ENCODE assay signal across 18 cellular contexts in genomic region chr2:166230024-166230723, GRCh38.
A peak's percentile ranks its signal among the peaks of the same experiment; 100 is the strongest.
DNase-seq lines count a peak whose midpoint lies in the region; ATAC-seq, FAIRE-seq and TF ChIP-seq lines count a peak whose summit lies in the region.
"Had no signal": no experiment of that assay in that cellular context is flagged by ENCODE, and none has a peak within 500 bp of the region (broad histone marks: within the 10 kb centered on the region; RNA-seq: fewer than 3 reads in every experiment).

No MANE protein-coding gene starts in this region.

- no peak for FAIRE-seq in kidney (lab: Jason Lieb, UNC)
- FAIRE-seq: colon, G401.6, H54 had no signal

- H3K4me1 ChIP-seq in SJSA1 (replicated peaks) (peaks cover 33% of the 10 kb centered on the region), mesenchymal stem cell (ENCODE audit: control insufficient read depth, insufficient read depth, low read depth, low read length) (peaks cover 2% of the 10 kb centered on the region), kidney (ENCODE audit: control insufficient read depth in 1 of 2, insufficient read depth in 1 of 2, low read depth in 1 of 2, low read length in 2 of 2) (peaks cover 3 to 15% of the 10 kb centered on the region in 2 donors)
- H3K4me1 ChIP-seq: BLaER1 had no signal

- ATAC-seq in GM18511 (IDR thresholded peaks at IDR 0.05; ENCODE audit: unreplicated experiment) = no peak
- ATAC-seq: sciatic nerve, SK-N-SH treated with all-trans-retinoic acid at 6 μM for 48 hours had no signal

- TF ChIP-seq CTCF in fibroblast of mammary gland (conservative IDR thresholded peaks at IDR 0.05; ENCODE audit: control insufficient read depth, insufficient read depth, low read depth, low read length) (no peak), kidney (IDR thresholded peaks at IDR 0.05; ENCODE audit: borderline replicate concordance, extremely low read depth, insufficient read depth) (no peak)

- no peak overlapping the region for H3K23ac ChIP-seq in mesenchymal stem cell (ENCODE audit: low read length in 2 of 2)

- no peak overlapping the region for H2BK12ac ChIP-seq in mesenchymal stem cell (ENCODE audit: low read length in 2 of 2)

- H3K9ac ChIP-seq in mesenchymal stem cell (ENCODE audit: low read length) (no peak overlapping the region), kidney (ENCODE audit: low read length in 2 of 2) (no peak overlapping the region)
- H3K9ac ChIP-seq: BLaER1 had no signal

- H3K27me3 ChIP-seq in SJSA1 (replicated peaks) (no peaks in the 10 kb centered on the region), mesenchymal stem cell (ENCODE audit: control insufficient read depth in 1 of 2, insufficient read depth in 1 of 2, low read length in 2 of 2) (no peaks in the 10 kb centered on the region)
- H3K27me3 ChIP-seq: BLaER1 had no signal

- no peak overlapping the region for H3K14ac ChIP-seq in mesenchymal stem cell (ENCODE audit: low read length in 2 of 2)

- no peak overlapping the region for H2AFZ ChIP-seq in mesenchymal stem cell (ENCODE audit: low read depth, low read length)

- H3K4ac ChIP-seq in mesenchymal stem cell (ENCODE audit: low read depth in 1 of 2, low read length in 2 of 2) = no peak overlapping the region

- peak overlapping the region; percentile 78 for H4K8ac ChIP-seq in mesenchymal stem cell (ENCODE audit: low read length)

- no peaks in the 10 kb centered on the region for H3K79me1 ChIP-seq in mesenchymal stem cell (replicated peaks; ENCODE audit: low read length, poor library complexity, severe bottlenecking)

- H3K27ac ChIP-seq in SJSA1 (peak overlapping the region; percentile 11; the same call in 1 of the 2 replicates), mesenchymal stem cell (ENCODE audit: low read length, poor library complexity, severe bottlenecking) (no peak overlapping the region), kidney (ENCODE audit: low read depth in 2 of 2, low read length in 2 of 2) (peak overlapping the region in 1 of 2 donors; percentile 84)
- H3K27ac ChIP-seq: BLaER1 had no signal

- no peak overlapping the region for H2BK5ac ChIP-seq in mesenchymal stem cell (ENCODE audit: low read depth, low read length, poor library complexity, severe bottlenecking)

- no peak overlapping the region for H2AK5ac ChIP-seq in mesenchymal stem cell (ENCODE audit: low read length, severe bottlenecking)

- no peak overlapping the region for H4K91ac ChIP-seq in mesenchymal stem cell (ENCODE audit: low read length)

- no peak overlapping the region for H3K4me3 ChIP-seq in SJSA1
- H3K4me3 ChIP-seq in fibroblast of mammary gland (ENCODE audit: control insufficient read depth, low read depth, low read length) = no peak overlapping the region
- no peak overlapping the region for H3K4me3 ChIP-seq in mesenchymal stem cell (ENCODE audit: insufficient read depth in 1 of 2, low read depth in 1 of 2, low read length in 2 of 2)
- peak overlapping the region in 1 of 2 donors; percentile 36 for H3K4me3 ChIP-seq in kidney (ENCODE audit: low read length in 2 of 2)
- H3K4me3 ChIP-seq: BLaER1 had no signal

- DNase-seq in DMS53 treated with DMSO at 0.1 percent for 48 hours (lab: John Stamatoyannopoulos, UW; ENCODE audit: unreplicated experiment) (peak; percentile 97), SJSA1 (ENCODE audit: low read depth in 1 of 2, low spot score in 2 of 2) (peak in 1 of 2 experiments; percentile 71), fibroblast of mammary gland (ENCODE audit: low read depth) (peak; percentile 73), mesenchymal stem cell (peak; percentile 57), kidney (no peak), NCI-H128 (lab: John Stamatoyannopoulos, UW; ENCODE audit: unreplicated experiment) (no peak), SIG-M5 treated with dmso at 0.1 percent for 504 hours (lab: John Stamatoyannopoulos, UW; ENCODE audit: unreplicated experiment) (no peak)
- DNase-seq: activated CD8-positive, alpha-beta memory T cell treated with anti-CD3 and anti-CD28 coated beads, Interleukin-2, amount 50 U/mL, for 4 hours; activated naive CD4-positive, alpha-beta T cell treated with anti-CD3 and anti-CD28 coated beads, Interleukin-2, amount 50 U/mL, for 16 hours; islet precursor cell; MM.1S had no signal

- intact Hi-C loops in kidney (cut with DNase I) = no loop called here

- no peak overlapping the region for H2BK15ac ChIP-seq in mesenchymal stem cell (ENCODE audit: low read depth, poor library complexity, severe bottlenecking)

- H3K9me3 ChIP-seq in SJSA1 (replicated peaks) = no peaks in the 10 kb centered on the region
- H3K9me3 ChIP-seq in mesenchymal stem cell (ENCODE audit: control insufficient read depth, low read length) = no peaks in the 10 kb centered on the region
- no peaks in the 10 kb centered on the region for H3K9me3 ChIP-seq in kidney (ENCODE audit: control insufficient read depth in 1 of 2, low read length in 2 of 2)
- H3K9me3 ChIP-seq: BLaER1 had no signal

- H3K4me2 ChIP-seq in mesenchymal stem cell (ENCODE audit: low read length, poor library complexity, severe bottlenecking) = no peak overlapping the region
- H3K4me2 ChIP-seq: BLaER1 had no signal

- H2BK120ac ChIP-seq in mesenchymal stem cell (ENCODE audit: low read depth, low read length) = no peak overlapping the region

- WGBS in mesenchymal stem cell = 54% methylated on average over 3 of the region's 4 CpGs

- H3K36me3 ChIP-seq in SJSA1 (no peaks in the 10 kb centered on the region), mesenchymal stem cell (ENCODE audit: control insufficient read depth in 1 of 2, insufficient read depth in 2 of 2, low read depth in 1 of 2, low read length in 2 of 2) (no peaks in the 10 kb centered on the region), kidney (ENCODE audit: control insufficient read depth in 1 of 2, insufficient read depth in 2 of 2, low read length in 2 of 2) (no peaks in the 10 kb centered on the region)
- H3K36me3 ChIP-seq: BLaER1 had no signal

- no peak overlapping the region for H3K18ac ChIP-seq in mesenchymal stem cell (ENCODE audit: low read depth in 1 of 2, low read length in 2 of 2)

Comparison
In these comparisons a context has a peak if more than half of its experiments do, and no peak if none do; other contexts are left out.
1. DNase-seq: peak in DMS53 treated with DMSO at 0.1 percent for 48 hours (single experiment), fibroblast of mammary gland (single experiment) and mesenchymal stem cell (single experiment); none in kidney (single experiment), NCI-H128 (single experiment) and SIG-M5 treated with dmso at 0.1 percent for 504 hours (single experiment).